Comparison of ENCODE assay signal across 10 cellular contexts in genomic region chr1:12244078-12244477, GRCh38. TPM values are rescaled to one million over a fixed set of nuclear protein-coding genes. Genes with fewer than 3 reads are reported as not detected.
DNase-seq lines count a peak whose midpoint lies in the region; ATAC-seq and TF ChIP-seq lines count a peak whose summit lies in the region.
"Had no signal": no experiment of that assay in that cellular context is flagged by ENCODE, and none has a peak within 500 bp of the region (broad histone marks: within the 10 kb centered on the region; RNA-seq: fewer than 3 reads in every experiment).

No MANE protein-coding gene starts in this region.

- no peaks in the 10 kb centered on the region for H3K9me3 Mint-ChIP-seq in mesothelial cell of epicardium
- H3K9me3 Mint-ChIP-seq: immature natural killer cell had no signal

- H3K4me3 ChIP-seq in cardiac muscle cell (no peak overlapping the region), OCI-LY1 (ENCODE audit: low read depth, low read length, poor library complexity, severe bottlenecking) (no peak overlapping the region), epithelial cell of esophagus (ENCODE audit: low read length) (no peak overlapping the region), suprapubic skin (no peak overlapping the region)

- peak; percentile 5 to 41 for DNase-seq in cardiac muscle cell (ENCODE audit: low read depth in 1 of 2, low spot score in 1 of 2)
- DNase-seq in Right ventricle myocardium inferior (ENCODE audit: missing footprints), result no peak
- DNase-seq in epithelial cell of esophagus (ENCODE audit: low read depth), result peak; percentile 21
- no peak for DNase-seq in suprapubic skin (ENCODE audit: low spot score in 2 of 2)
- DNase-seq in globus pallidus (ENCODE audit: low spot score), result no peak
- no peak for DNase-seq in NCI-H128 (lab: John Stamatoyannopoulos, UW; ENCODE audit: unreplicated experiment)
- no peak for DNase-seq in mesothelial cell of epicardium (ENCODE audit: low spot score in 2 of 2, unreplicated experiment in 2 of 2)
- DNase-seq: NK-92 treated with Interleukin-12 subunit alpha and Interleukin-12 subunit beta, amount 100 ng/mL, for 24 hours had no signal

- H3K4me1 Mint-ChIP-seq in mesothelial cell of epicardium, result no peaks in the 10 kb centered on the region

- H3F3A ChIP-seq in OCI-LY1 (ENCODE audit: insufficient read depth, low read length), result no peaks in the 10 kb centered on the region

- H2AFZ ChIP-seq in OCI-LY1 (ENCODE audit: low read length), result no peak overlapping the region

- intact Hi-C loops in Right ventricle myocardium inferior (cut with DNase I), result no loop called here

- no peak overlapping the region for H3K27ac Mint-ChIP-seq in mesothelial cell of epicardium

- peaks cover 4% of the 10 kb centered on the region for H3K4me1 ChIP-seq in cardiac muscle cell (ENCODE audit: low read depth)
- H3K4me1 ChIP-seq in OCI-LY1 (ENCODE audit: insufficient read depth, low read length, severe bottlenecking), result no peaks in the 10 kb centered on the region
- peaks cover 30% of the 10 kb centered on the region for H3K4me1 ChIP-seq in suprapubic skin

- H3K27me3 ChIP-seq in cardiac muscle cell, result no peaks in the 10 kb centered on the region
- H3K27me3 ChIP-seq in OCI-LY1 (ENCODE audit: insufficient read depth, low read length), result no peaks in the 10 kb centered on the region
- H3K27me3 ChIP-seq in suprapubic skin, result no peaks in the 10 kb centered on the region

- no peak for ATAC-seq in Right ventricle myocardium inferior

- H3K9ac ChIP-seq in OCI-LY1 (ENCODE audit: low read length), result no peak overlapping the region

- no peaks in the 10 kb centered on the region for H4K20me1 ChIP-seq in OCI-LY1 (ENCODE audit: insufficient read depth, low read length)

- H3K9me2 ChIP-seq in OCI-LY1 (ENCODE audit: low read depth, low read length), result no peaks in the 10 kb centered on the region

- no peak for TF ChIP-seq POLR2A in suprapubic skin (IDR thresholded peaks at IDR 0.05)

- 52% methylated on average over 2 of the region's 2 CpGs for WGBS in suprapubic skin

- H3K27me3 Mint-ChIP-seq in mesothelial cell of epicardium (ENCODE audit: low read depth), result no peaks in the 10 kb centered on the region

- no peak overlapping the region for H3K4me2 ChIP-seq in OCI-LY1 (ENCODE audit: low read length)

- H3K9me3 ChIP-seq in cardiac muscle cell (ENCODE audit: low read depth) (no peaks in the 10 kb centered on the region), OCI-LY1 (ENCODE audit: low read length) (no peaks in the 10 kb centered on the region), suprapubic skin (no peaks in the 10 kb centered on the region)

- no peak for TF ChIP-seq EP300 in suprapubic skin (IDR thresholded peaks at IDR 0.05)

- H3K36me3 ChIP-seq in cardiac muscle cell, result peaks cover 11% of the 10 kb centered on the region
- H3K36me3 ChIP-seq in OCI-LY1 (ENCODE audit: insufficient read depth, low read length), result peaks cover 17% of the 10 kb centered on the region
- H3K36me3 ChIP-seq in suprapubic skin, result peaks cover 68% of the 10 kb centered on the region

- H3K27ac ChIP-seq in cardiac muscle cell, result no peak overlapping the region
- no peak overlapping the region for H3K27ac ChIP-seq in OCI-LY1 (ENCODE audit: low read depth, low read length, poor library complexity, severe bottlenecking)
- H3K27ac ChIP-seq in suprapubic skin, result peak overlapping the region; percentile 75

- no peaks in the 10 kb centered on the region for H3K79me2 ChIP-seq in OCI-LY1 (ENCODE audit: insufficient read depth, low read length)

- no peak overlapping the region for H3K4me3 Mint-ChIP-seq in mesothelial cell of epicardium
- H3K4me3 Mint-ChIP-seq: immature natural killer cell had no signal

- TF ChIP-seq CTCF in cardiac muscle cell (IDR thresholded peaks at IDR 0.05; ENCODE audit: low read depth, low read length) (peak; percentile 53), OCI-LY1 (IDR thresholded peaks at IDR 0.05; ENCODE audit: low read length) (peak; percentile 54), epithelial cell of esophagus (IDR thresholded peaks at IDR 0.05; ENCODE audit: insufficient read depth, low read depth, low read length, missing control alignments) (peak; percentile 36), suprapubic skin (IDR thresholded peaks at IDR 0.05) (no peak), mesothelial cell of epicardium (IDR thresholded peaks at IDR 0.05; ENCODE audit: unreplicated experiment) (no peak)

- peaks cover 44% of the 10 kb centered on the region for H3K36me3 Mint-ChIP-seq in mesothelial cell of epicardium

RNA-seq across cellular contexts. Expression of gene VPS13D, which starts 14.2 kb away (rescaled TPM):
- total RNA-seq in cardiac muscle cell (23.5 and 35.7 TPM in 2 replicates), Right ventricle myocardium inferior (105 TPM), suprapubic skin (100 to 1,000 TPM in 3 of 4 donors, 10 to 100 TPM in 1; 94.4 to 472 (median 163) TPM), mesothelial cell of epicardium (71.6 to 77.8 TPM (median 77.4 TPM) in 3 replicates)
- 8.3 and 9.7 TPM in 2 replicates for polyA plus RNA-seq in cardiac muscle cell

Comparison
In these comparisons a context has a peak if more than half of its experiments do, and no peak if none do; other contexts are left out.
1. DNase-seq: peak in cardiac muscle cell (2 of 2) and epithelial cell of esophagus (single experiment); none in Right ventricle myocardium inferior (single experiment), suprapubic skin (0 of 2), globus pallidus (single experiment), NCI-H128 (single experiment) and mesothelial cell of epicardium (0 of 2).
2. CTCF ChIP-seq: peak in cardiac muscle cell (single experiment), OCI-LY1 (single experiment) and epithelial cell of esophagus (single experiment); none in suprapubic skin (0 of 2) and mesothelial cell of epicardium (single experiment).